In the genomic region with DNA sequence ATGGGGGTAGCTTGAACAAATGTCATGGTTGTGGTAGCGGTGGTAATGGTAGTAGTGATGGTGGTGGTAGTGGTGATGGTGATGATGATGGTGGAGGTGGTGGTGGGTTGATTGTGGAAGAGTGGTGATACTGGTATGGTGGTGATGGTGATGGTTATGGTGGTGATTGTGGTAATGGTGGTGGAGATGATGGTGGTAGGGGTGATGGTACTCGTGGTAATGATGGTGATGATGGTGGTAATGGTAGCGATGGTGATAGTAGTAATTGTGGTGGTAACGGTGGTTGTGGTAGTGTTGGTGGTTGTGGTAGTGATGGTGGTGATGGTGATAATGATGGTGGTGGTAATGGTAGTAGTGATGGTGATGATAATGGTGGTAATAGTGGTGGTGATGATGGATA, we compare ENCODE assay signal across 1 cellular context.
TF ChIP-seq lines count a peak whose summit lies in the region.

No MANE protein-coding gene starts in this region.

TF ChIP-seq in HEK293, 187 proteins besides CTCF, POLR2A, EP300 and RAD21 (continued from another document):
- TF ChIP-seq, protein P1, sequence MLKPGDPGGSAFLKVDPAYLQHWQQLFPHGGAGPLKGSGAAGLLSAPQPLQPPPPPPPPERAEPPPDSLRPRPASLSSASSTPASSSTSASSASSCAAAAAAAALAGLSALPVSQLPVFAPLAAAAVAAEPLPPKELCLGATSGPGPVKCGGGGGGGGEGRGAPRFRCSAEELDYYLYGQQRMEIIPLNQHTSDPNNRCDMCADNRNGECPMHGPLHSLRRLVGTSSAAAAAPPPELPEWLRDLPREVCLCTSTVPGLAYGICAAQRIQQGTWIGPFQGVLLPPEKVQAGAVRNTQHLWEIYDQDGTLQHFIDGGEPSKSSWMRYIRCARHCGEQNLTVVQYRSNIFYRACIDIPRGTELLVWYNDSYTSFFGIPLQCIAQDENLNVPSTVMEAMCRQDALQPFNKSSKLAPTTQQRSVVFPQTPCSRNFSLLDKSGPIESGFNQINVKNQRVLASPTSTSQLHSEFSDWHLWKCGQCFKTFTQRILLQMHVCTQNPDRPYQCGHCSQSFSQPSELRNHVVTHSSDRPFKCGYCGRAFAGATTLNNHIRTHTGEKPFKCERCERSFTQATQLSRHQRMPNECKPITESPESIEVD (tag by site-specific recombination; IDR thresholded peaks at IDR 0.05) = no peak
- TF ChIP-seq ZNF658 (tag by site-specific recombination; IDR thresholded peaks at IDR 0.05) = peak; percentile 81; the same call in 1 of the 2 replicates
